Comparison of ENCODE assay signal across 15 cellular contexts in genomic region chr10:85791846-85792532, GRCh38.
DNase-seq lines count a peak whose midpoint lies in the region; ATAC-seq, FAIRE-seq and TF ChIP-seq lines count a peak whose summit lies in the region.
"Had no signal": no experiment of that assay in that cellular context is flagged by ENCODE, and none has a peak within 500 bp of the region (broad histone marks: within the 10 kb centered on the region; RNA-seq: fewer than 3 reads in every experiment).

No MANE protein-coding gene starts in this region.

- H3K9me3 Mint-ChIP-seq in H9, result no peaks in the 10 kb centered on the region
- H3K9me3 Mint-ChIP-seq: mesothelial cell of epicardium; stimulated activated effector memory CD8-positive, alpha-beta T cell treated with anti-CD3 and anti-CD28 coated beads, Interleukin-12 subunit alpha, Interleukin-12 subunit beta, amount 100 ng/mL, for 72 hours had no signal

- no peak overlapping the region for H2AK5ac ChIP-seq in H9 (ENCODE audit: insufficient read length, low read length)

- no peak overlapping the region for H4K91ac ChIP-seq in H9 (ENCODE audit: insufficient read length, low read depth, low read length)

- H3K9ac ChIP-seq in H9 (ENCODE audit: extremely low read depth, insufficient read length, low read length), result no peak overlapping the region
- no peak overlapping the region for H3K9ac ChIP-seq in GM12878 (ENCODE audit: control insufficient read depth, insufficient read depth, low read length)

- H3T11ph ChIP-seq in H9 (ENCODE audit: low read length), result no peak overlapping the region

- ATAC-seq in GM12878 (peak; percentile 46; the same call in 2 of the 3 replicates), lower lobe of right lung (no peak), HG03159 (IDR thresholded peaks at IDR 0.05; ENCODE audit: unreplicated experiment) (no peak)
- ATAC-seq: activated CD8-positive, alpha-beta memory T cell treated with anti-CD3 and anti-CD28 coated beads, Interleukin-2, amount 10 ng/mL, durations not matched to agents 7 days and 5 days; stimulated activated effector memory CD8-positive, alpha-beta T cell treated with anti-CD3 and anti-CD28 coated beads, Interleukin-12 subunit alpha, Interleukin-12 subunit beta, amount 100 ng/mL, for 72 hours had no signal

- no peak overlapping the region for H3K27ac ChIP-seq in H9 (ENCODE audit: insufficient read length, low read depth, low read length)
- no peak overlapping the region for H3K27ac ChIP-seq in GM12878 (ENCODE audit: control insufficient read depth, insufficient read depth)
- no peak overlapping the region for H3K27ac ChIP-seq in lower lobe of right lung
- H3K27ac ChIP-seq in SJCRH30, result no peak overlapping the region

- H3K23ac ChIP-seq in H9 (ENCODE audit: insufficient read length, low read depth, low read length), result no peak overlapping the region

- CTCF ChIA-PET in GM12878 (lab: Yijun Ruan, JAX), result interaction anchor here (0.6 to 0.9 kb wide), 2 partner anchors 214 to 273 kb away, joined by 3 read pairs; no protein-coding TSS in a partner anchor

- H3K27me3 Mint-ChIP-seq in H9 (ENCODE audit: low read depth), result no peaks in the 10 kb centered on the region; the same call in 1 of the 2 replicates
- H3K27me3 Mint-ChIP-seq: activated CD8-positive, alpha-beta memory T cell treated with anti-CD3 and anti-CD28 coated beads, Interleukin-2, amount 10 ng/mL, durations not matched to agents 7 days and 5 days had no signal

- no peak overlapping the region for H3K18ac ChIP-seq in H9 (ENCODE audit: insufficient read length, low read depth, low read length)

- H3K79me2 ChIP-seq in H9 (ENCODE audit: insufficient read depth, low read length) (no peaks in the 10 kb centered on the region), GM12878 (ENCODE audit: control insufficient read depth, insufficient read depth, low read length) (no peaks in the 10 kb centered on the region)

- H2BK15ac ChIP-seq in H9 (ENCODE audit: low read depth, low read length), result no peak overlapping the region

- no peak overlapping the region for H2BK12ac ChIP-seq in H9 (ENCODE audit: insufficient read length, low read depth, low read length)

- no peak overlapping the region for H2BK120ac ChIP-seq in H9 (ENCODE audit: low read depth, low read length, poor library complexity, severe bottlenecking)

- H2BK20ac ChIP-seq in H9 (ENCODE audit: low read depth, low read length, poor library complexity, severe bottlenecking), result no peak overlapping the region

- no peak overlapping the region for H3K14ac ChIP-seq in H9 (ENCODE audit: insufficient read depth, low read length)

- H3K36me3 ChIP-seq in GM12878 (ENCODE audit: control insufficient read depth in 2 of 2, insufficient read depth in 2 of 2, low read length in 1 of 2) (no peaks in the 10 kb centered on the region), lower lobe of right lung (no peaks in the 10 kb centered on the region), SJCRH30 (no peaks in the 10 kb centered on the region), HAP-1 (replicated peaks) (no peaks in the 10 kb centered on the region)

- H3K4ac ChIP-seq in H9 (ENCODE audit: low read depth, low read length), result no peak overlapping the region

- H2BK5ac ChIP-seq in H9 (ENCODE audit: insufficient read length, low read length), result no peak overlapping the region

- no peak overlapping the region for H4K5ac ChIP-seq in H9 (ENCODE audit: insufficient read length, low read depth, low read length)

- intact Hi-C loops in GM12878 (cut with micrococcal nuclease; ENCODE audit: unreplicated experiment) (loop anchor here (10.0 kb wide), 1 partner anchor 563 kb away; no protein-coding TSS in a partner anchor), lower lobe of right lung (cut with DNase I) (no loop called here)

- no CpG with 5 or more reads among the region's 5 CpGs for WGBS in H9 (ENCODE audit: extremely low coverage, insufficient read length, low lambda C conversion rate)
- 24% methylated on average over 5 of the region's 5 CpGs for WGBS in GM12878 (ENCODE audit: insufficient coverage, insufficient replicate concordance, low lambda C conversion rate, missing lambda C conversion rate)

- FAIRE-seq in GM12878 (lab: Jason Lieb, UNC), result no peak
- FAIRE-seq: frontal cortex had no signal

- peak; percentile 26 for DNase-seq in Ammon's horn (ENCODE audit: low spot score)
- DNase-seq in H9, result no peak
- no peak for DNase-seq in GM12878 (ENCODE audit: low read depth, low spot score)
- no peak for DNase-seq in lower lobe of right lung
- no peak for DNase-seq in SJCRH30
- DNase-seq in HAP-1 (ENCODE audit: low spot score in 2 of 2), result no peak
- DNase-seq in NCI-H2081 treated with DMSO at 0.1 percent for 48 hours (lab: John Stamatoyannopoulos, UW), result no peak
- DNase-seq: activated CD8-positive, alpha-beta memory T cell treated with anti-CD3 and anti-CD28 coated beads, Interleukin-2, amount 10 ng/mL, durations not matched to agents 7 days and 5 days; NCI-H2107; stimulated activated CD4-positive, alpha-beta T cell treated with anti-CD3 and anti-CD28 coated beads, Interleukin-12 subunit alpha, Interleukin-12 subunit beta, amount 100 ng/mL, for 4 hours; T-helper 1 cell had no signal

- H3K36me3 Mint-ChIP-seq in H9 (ENCODE audit: insufficient read depth in 1 of 3, low read depth in 3 of 3), result no peaks in the 10 kb centered on the region; a peak in 1 of 7 replicates
- H3K36me3 Mint-ChIP-seq: activated CD8-positive, alpha-beta memory T cell treated with anti-CD3 and anti-CD28 coated beads, Interleukin-2, amount 10 ng/mL, durations not matched to agents 7 days and 5 days; mesothelial cell of epicardium; stimulated activated effector memory CD8-positive, alpha-beta T cell treated with anti-CD3 and anti-CD28 coated beads, Interleukin-12 subunit alpha, Interleukin-12 subunit beta, amount 100 ng/mL, for 72 hours had no signal

- H2AFZ ChIP-seq in H9 (ENCODE audit: low read length) (no peak overlapping the region), GM12878 (ENCODE audit: control insufficient read depth, low read depth, low read length) (no peak overlapping the region)

- peak; percentile 32; the same call in 1 of the 2 replicates for TF ChIP-seq RAD21 in GM12878 (IDR thresholded peaks at IDR 0.05; ENCODE audit: insufficient read depth, low read depth, low read length)

- H3K4me3 Mint-ChIP-seq in H9, result no peak overlapping the region
- H3K4me3 Mint-ChIP-seq: activated CD8-positive, alpha-beta memory T cell treated with anti-CD3 and anti-CD28 coated beads, Interleukin-2, amount 10 ng/mL, durations not matched to agents 7 days and 5 days; mesothelial cell of epicardium; stimulated activated effector memory CD8-positive, alpha-beta T cell treated with anti-CD3 and anti-CD28 coated beads, Interleukin-12 subunit alpha, Interleukin-12 subunit beta, amount 100 ng/mL, for 72 hours had no signal

- TF ChIP-seq POLR2A in GM12878 (IDR thresholded peaks at IDR 0.05; ENCODE audit: low read depth, low read length), result no peak

- no peaks in the 10 kb centered on the region for H3K4me1 ChIP-seq in H9 (ENCODE audit: insufficient read depth, low read length)
- no peaks in the 10 kb centered on the region for H3K4me1 ChIP-seq in GM12878 (ENCODE audit: control insufficient read depth, insufficient read depth, low read length)
- H3K4me1 ChIP-seq in lower lobe of right lung, result peaks cover 14% of the 10 kb centered on the region
- H3K4me1 ChIP-seq in SJCRH30, result no peaks in the 10 kb centered on the region
- H3K4me1 ChIP-seq in HAP-1, result no peaks in the 10 kb centered on the region

- H4K8ac ChIP-seq in H9 (replicated peaks; ENCODE audit: insufficient read length, low read depth, low read length), result no peak overlapping the region

- H3K27me3 ChIP-seq in H9 (ENCODE audit: insufficient read depth, low read length), result no peaks in the 10 kb centered on the region
- H3K27me3 ChIP-seq in GM12878 (replicated peaks in 1 of 2; ENCODE audit: control insufficient read depth in 2 of 2, insufficient read depth in 2 of 2, low read length in 1 of 2), result no peaks in the 10 kb centered on the region
- no peaks in the 10 kb centered on the region for H3K27me3 ChIP-seq in lower lobe of right lung (ENCODE audit: low read depth)
- H3K27me3 ChIP-seq in SJCRH30, result no peaks in the 10 kb centered on the region
- no peaks in the 10 kb centered on the region for H3K27me3 ChIP-seq in HAP-1 (ENCODE audit: low read depth)

- TF ChIP-seq CTCF in H9 (conservative IDR thresholded peaks at IDR 0.05) (peak; percentile 43; the same call in 2 of the 3 replicates), GM12878 (IDR thresholded peaks at IDR 0.05 in 2 of 3, conservative IDR thresholded peaks at IDR 0.05 in 1 of 3; ENCODE audit: control insufficient read depth in 2 of 3, extremely low read depth in 1 of 3, insufficient read depth in 1 of 3, low read depth in 3 of 3, low read length in 3 of 3) (peak in 2 of 3 experiments; percentile 31 to 35; a peak in 3 of 6 replicates), lower lobe of right lung (IDR thresholded peaks at IDR 0.05) (peak; percentile 21)

- no TSS peak for BruUV-seq in GM12878 (replicated peaks; lab: Mats Ljungman, UMichigan)

- H3K9me3 ChIP-seq in H9 (ENCODE audit: control insufficient read depth, low read depth, low read length) (no peaks in the 10 kb centered on the region), GM12878 (replicated peaks; ENCODE audit: control insufficient read depth, insufficient read depth, low read length) (no peaks in the 10 kb centered on the region), lower lobe of right lung (no peaks in the 10 kb centered on the region), SJCRH30 (replicated peaks) (no peaks in the 10 kb centered on the region), HAP-1 (no peaks in the 10 kb centered on the region)

- H3K23me2 ChIP-seq in H9 (ENCODE audit: insufficient read length, low read depth, low read length, poor library complexity, severe bottlenecking), result no peaks in the 10 kb centered on the region

- H3K4me2 ChIP-seq in H9 (ENCODE audit: insufficient read depth, insufficient read length, low read length) (no peak overlapping the region), GM12878 (ENCODE audit: control insufficient read depth, insufficient read depth) (no peak overlapping the region)

- no peaks in the 10 kb centered on the region for H4K20me1 ChIP-seq in H9 (ENCODE audit: control insufficient read depth, insufficient read depth, insufficient read length)
- no peaks in the 10 kb centered on the region for H4K20me1 ChIP-seq in GM12878 (ENCODE audit: control insufficient read depth, insufficient read depth)

- H3K27ac Mint-ChIP-seq in H9, result no peak overlapping the region; a peak in 1 of 7 replicates
- H3K27ac Mint-ChIP-seq: activated CD8-positive, alpha-beta memory T cell treated with anti-CD3 and anti-CD28 coated beads, Interleukin-2, amount 10 ng/mL, durations not matched to agents 7 days and 5 days; mesothelial cell of epicardium; stimulated activated effector memory CD8-positive, alpha-beta T cell treated with anti-CD3 and anti-CD28 coated beads, Interleukin-12 subunit alpha, Interleukin-12 subunit beta, amount 100 ng/mL, for 72 hours had no signal

- SMC1A ChIA-PET in GM12878 (lab: Charles Lee; ENCODE audit: uncharacterized antibody, unreplicated experiment), result interaction anchor here (1.1 kb wide), 1 partner anchor 52 kb away, joined by 3 read pairs; no protein-coding TSS in a partner anchor

- RAD21 ChIA-PET in GM12878 (lab: Charles Lee; ENCODE audit: unreplicated experiment), result no interaction called here

- POLR2A ChIA-PET in GM12878 (lab: Charles Lee), result no interaction called here

- TF ChIP-seq EP300 in GM12878 (IDR thresholded peaks at IDR 0.05; ENCODE audit: borderline replicate concordance in 1 of 2, control insufficient read depth in 1 of 2, low read depth in 2 of 2, low read length in 2 of 2), result no peak

- H3K4me1 Mint-ChIP-seq in H9, result no peaks in the 10 kb centered on the region
- H3K4me1 Mint-ChIP-seq: activated CD8-positive, alpha-beta memory T cell treated with anti-CD3 and anti-CD28 coated beads, Interleukin-2, amount 10 ng/mL, durations not matched to agents 7 days and 5 days had no signal

- H3K56ac ChIP-seq in H9 (ENCODE audit: insufficient read length, low read depth, low read length), result no peak overlapping the region

- in situ Hi-C loops in GM12878 (cut with MboI), result no loop called here
- in situ Hi-C loops in HAP-1 (cut with MboI; ENCODE audit: low sequenced_read_pairs), result loop anchor here (25.0 kb wide), 1 partner anchor 570 kb away; the partner anchor contains the start of gene GRID1

- no peaks in the 10 kb centered on the region for H3K79me1 ChIP-seq in H9 (ENCODE audit: insufficient read depth, low read depth, low read length, poor library complexity, severe bottlenecking)

- H3K4me3 ChIP-seq in GM12878 (no peak overlapping the region), lower lobe of right lung (no peak overlapping the region), SJCRH30 (no peak overlapping the region), HAP-1 (no peak overlapping the region)
